1 cellular context compared by ENCODE assay signal in genomic region chr15:28145455-28145854, GRCh38. TPM values are rescaled to one million over a fixed set of nuclear protein-coding genes. Genes with fewer than 3 reads are reported as not detected.
"Had no signal": no experiment of that assay in that cellular context is flagged by ENCODE, and none has a peak within 500 bp of the region (broad histone marks: within the 10 kb centered on the region; RNA-seq: fewer than 3 reads in every experiment).

No MANE protein-coding gene starts in this region.

RNA-seq across cellular contexts. Expression of gene OCA2, which starts 46.3 kb away (rescaled TPM):
- total RNA-seq: GM12878 had no signal
